16 cellular contexts compared by ENCODE assay signal in genomic region chr2:117938611-117939010, GRCh38.
DNase-seq lines count a peak whose midpoint lies in the region; ATAC-seq and TF ChIP-seq lines count a peak whose summit lies in the region.
"Had no signal": no experiment of that assay in that cellular context is flagged by ENCODE, and none has a peak within 500 bp of the region (broad histone marks: within the 10 kb centered on the region; RNA-seq: fewer than 3 reads in every experiment).

No MANE protein-coding gene starts in this region.

- H3F3A ChIP-seq in neural progenitor cell (ENCODE audit: low read depth), result peaks cover 9% of the 10 kb centered on the region

- peaks cover 72% of the 10 kb centered on the region for H3K36me3 ChIP-seq in CD8-positive, alpha-beta T cell (ENCODE audit: insufficient read depth, low read length)
- H3K36me3 ChIP-seq in endodermal cell (ENCODE audit: control insufficient read depth, insufficient read depth, low read length), result peaks cover 75% of the 10 kb centered on the region
- no peaks in the 10 kb centered on the region for H3K36me3 ChIP-seq in neural progenitor cell
- H3K36me3 ChIP-seq in A673 (ENCODE audit: insufficient read depth, low read length, poor library complexity, severe bottlenecking), result peaks cover 31% of the 10 kb centered on the region
- H3K36me3 ChIP-seq: BE2C had no signal

- no peak for TF ChIP-seq CTCF in CD8-positive, alpha-beta T cell (IDR thresholded peaks at IDR 0.05)
- TF ChIP-seq CTCF in endodermal cell (conservative IDR thresholded peaks at IDR 0.05), result no peak
- TF ChIP-seq CTCF in neural progenitor cell (IDR thresholded peaks at IDR 0.05), result no peak
- no peak for TF ChIP-seq CTCF in A673 (conservative IDR thresholded peaks at IDR 0.05; ENCODE audit: low read depth, low read length)

- CTCF ChIA-PET in CD8-positive, alpha-beta T cell (lab: Charles Lee), result no interaction called here
- CTCF ChIA-PET in A673 (lab: Charles Lee), result no interaction called here

- DNase-seq in CD8-positive, alpha-beta T cell, result no peak
- no peak for DNase-seq in endodermal cell
- no peak for DNase-seq in memory B cell (ENCODE audit: low spot score in 2 of 2)
- DNase-seq in neural progenitor cell (ENCODE audit: low spot score), result peak; percentile 5
- no peak for DNase-seq in SW 1271 (lab: John Stamatoyannopoulos, UW)
- no peak for DNase-seq in A673 (ENCODE audit: low spot score)
- DNase-seq: 8988T; BE2C; C1 segment of cervical spinal cord; Calu3; CD4-positive, alpha-beta T cell; DMS79 treated with DMSO at 0.1 percent for 48 hours had no signal

- no peak for ATAC-seq in CD8-positive, alpha-beta T cell
- ATAC-seq in memory B cell (ENCODE audit: low read depth), result no peak
- no peak for ATAC-seq in GM19467 (IDR thresholded peaks at IDR 0.05; ENCODE audit: unreplicated experiment)
- ATAC-seq: GM12878 had no signal

- no peak overlapping the region for H2AFZ ChIP-seq in neural progenitor cell (replicated peaks)

- no peaks in the 10 kb centered on the region for H3K4me1 Mint-ChIP-seq in CD8-positive, alpha-beta T cell (ENCODE audit: low read depth)
- peaks cover 26% of the 10 kb centered on the region for H3K4me1 Mint-ChIP-seq in endodermal cell
- no peaks in the 10 kb centered on the region for H3K4me1 Mint-ChIP-seq in memory B cell
- peaks cover 2% of the 10 kb centered on the region for H3K4me1 Mint-ChIP-seq in neural progenitor cell

- H3K4me2 ChIP-seq in neural progenitor cell, result no peak overlapping the region

- no peak overlapping the region for H3K9ac ChIP-seq in endodermal cell (ENCODE audit: extremely low read depth, low read length, poor library complexity, severe bottlenecking)
- no peak overlapping the region for H3K9ac ChIP-seq in neural progenitor cell

- H3K27ac ChIP-seq in CD8-positive, alpha-beta T cell (ENCODE audit: low read depth, low read length), result no peak overlapping the region
- H3K27ac ChIP-seq in endodermal cell (ENCODE audit: low read depth, low read length) (peak overlapping the region; percentile 61), neural progenitor cell (no peak overlapping the region), A673 (ENCODE audit: low read depth, low read length, poor library complexity, severe bottlenecking) (no peak overlapping the region)
- H3K27ac ChIP-seq: HL-60 had no signal

- H4K20me1 ChIP-seq in neural progenitor cell (ENCODE audit: low read depth), result peaks cover 3% of the 10 kb centered on the region

- no peaks in the 10 kb centered on the region for H3K9me3 ChIP-seq in CD8-positive, alpha-beta T cell (ENCODE audit: low read length)
- no peaks in the 10 kb centered on the region for H3K9me3 ChIP-seq in endodermal cell (ENCODE audit: control insufficient read depth, low read length)
- H3K9me3 ChIP-seq in neural progenitor cell (ENCODE audit: low read depth), result no peaks in the 10 kb centered on the region
- H3K9me3 ChIP-seq in A673 (ENCODE audit: low read depth, low read length, poor library complexity, severe bottlenecking), result no peaks in the 10 kb centered on the region
- H3K9me3 ChIP-seq: BE2C, HAP-1 had no signal

- intact Hi-C loops in CD8-positive, alpha-beta T cell (cut with DNase I, micrococcal nuclease), result no loop called here
- intact Hi-C loops in A673 (cut with micrococcal nuclease; ENCODE audit: unreplicated experiment), result no loop called here

- POLR2A ChIA-PET in CD8-positive, alpha-beta T cell (lab: Charles Lee), result no interaction called here
- POLR2A ChIA-PET in A673 (lab: Charles Lee; ENCODE audit: low non-redundant PET), result no interaction called here

- H3K27ac Mint-ChIP-seq in CD8-positive, alpha-beta T cell, result peak overlapping the region; percentile 18
- H3K27ac Mint-ChIP-seq in endodermal cell, result peak overlapping the region; percentile 74
- peak overlapping the region; percentile 9 for H3K27ac Mint-ChIP-seq in memory B cell
- H3K27ac Mint-ChIP-seq in neural progenitor cell, result peak overlapping the region; percentile 38
- H3K27ac Mint-ChIP-seq: CD4-positive, alpha-beta T cell had no signal

- peaks cover 96% of the 10 kb centered on the region for H3K36me3 Mint-ChIP-seq in CD8-positive, alpha-beta T cell
- H3K36me3 Mint-ChIP-seq in endodermal cell (ENCODE audit: low read depth) (peaks cover 59% of the 10 kb centered on the region), memory B cell (peaks cover 63% of the 10 kb centered on the region), neural progenitor cell (peaks cover 25% of the 10 kb centered on the region)

- 88 to 93% methylated on average over 2 of the region's 2 CpGs for WGBS in endodermal cell (ENCODE audit: insufficient coverage in 1 of 2, insufficient read length in 1 of 2), 2 experiments

- no peak overlapping the region for H3K4me3 ChIP-seq in CD8-positive, alpha-beta T cell (ENCODE audit: low read depth, low read length)
- no peak overlapping the region for H3K4me3 ChIP-seq in endodermal cell (ENCODE audit: low read length)
- no peak overlapping the region for H3K4me3 ChIP-seq in neural progenitor cell
- no peak overlapping the region for H3K4me3 ChIP-seq in A673 (ENCODE audit: low read depth, low read length, poor library complexity, severe bottlenecking)
- H3K4me3 ChIP-seq: GM12878, HAP-1 had no signal

- H3K9me3 Mint-ChIP-seq in CD8-positive, alpha-beta T cell, result no peaks in the 10 kb centered on the region
- H3K9me3 Mint-ChIP-seq in endodermal cell, result no peaks in the 10 kb centered on the region
- H3K9me3 Mint-ChIP-seq in memory B cell, result no peaks in the 10 kb centered on the region
- H3K9me3 Mint-ChIP-seq in neural progenitor cell, result no peaks in the 10 kb centered on the region
- H3K9me3 Mint-ChIP-seq: CD4-positive, alpha-beta T cell had no signal

- BruUV-seq in A673 (replicated peaks; lab: Mats Ljungman, UMichigan), result no TSS peak

- H3K27me3 Mint-ChIP-seq in CD8-positive, alpha-beta T cell (ENCODE audit: low read depth), result no peaks in the 10 kb centered on the region
- H3K27me3 Mint-ChIP-seq in endodermal cell (ENCODE audit: insufficient read depth), result no peaks in the 10 kb centered on the region
- H3K27me3 Mint-ChIP-seq in memory B cell, result no peaks in the 10 kb centered on the region
- H3K27me3 Mint-ChIP-seq in neural progenitor cell (ENCODE audit: insufficient read depth, low read depth), result peaks cover 4% of the 10 kb centered on the region
- H3K27me3 Mint-ChIP-seq: CD4-positive, alpha-beta T cell had no signal

- no peaks in the 10 kb centered on the region for H3K4me1 ChIP-seq in CD8-positive, alpha-beta T cell (ENCODE audit: insufficient read depth, low read length)
- H3K4me1 ChIP-seq in endodermal cell (ENCODE audit: control insufficient read depth, insufficient read depth, low read length) (peaks cover 14% of the 10 kb centered on the region), neural progenitor cell (peaks cover 22% of the 10 kb centered on the region), A673 (ENCODE audit: insufficient read depth, low read length, poor library complexity, severe bottlenecking) (no peaks in the 10 kb centered on the region)
- H3K4me1 ChIP-seq: BE2C, HAP-1 had no signal

- no peak overlapping the region for H3K4me3 Mint-ChIP-seq in CD8-positive, alpha-beta T cell
- no peak overlapping the region for H3K4me3 Mint-ChIP-seq in endodermal cell
- no peak overlapping the region for H3K4me3 Mint-ChIP-seq in memory B cell
- H3K4me3 Mint-ChIP-seq in neural progenitor cell, result no peak overlapping the region
- H3K4me3 Mint-ChIP-seq: CD4-positive, alpha-beta T cell had no signal

- H3K79me2 ChIP-seq in neural progenitor cell (ENCODE audit: low read depth), result no peaks in the 10 kb centered on the region

- no peaks in the 10 kb centered on the region for H3K27me3 ChIP-seq in CD8-positive, alpha-beta T cell (ENCODE audit: insufficient read depth, low read length)
- H3K27me3 ChIP-seq in endodermal cell (ENCODE audit: control insufficient read depth, insufficient read depth, low read length, poor library complexity, severe bottlenecking) (no peaks in the 10 kb centered on the region), neural progenitor cell (no peaks in the 10 kb centered on the region), A673 (replicated peaks; ENCODE audit: insufficient read depth, low read depth, low read length, poor library complexity) (no peaks in the 10 kb centered on the region)
- H3K27me3 ChIP-seq: BE2C had no signal

Comparison
In these comparisons a context has a peak if more than half of its experiments do, and no peak if none do; other contexts are left out.
1. H3K27ac Mint-ChIP-seq: peak in every context shown above with its lines; median percentile 74 in endodermal cell; 38 in neural progenitor cell; 18 in CD8-positive, alpha-beta T cell; 9 in memory B cell.